ENCODE assay signal across 8 cellular contexts in the genomic region with DNA sequence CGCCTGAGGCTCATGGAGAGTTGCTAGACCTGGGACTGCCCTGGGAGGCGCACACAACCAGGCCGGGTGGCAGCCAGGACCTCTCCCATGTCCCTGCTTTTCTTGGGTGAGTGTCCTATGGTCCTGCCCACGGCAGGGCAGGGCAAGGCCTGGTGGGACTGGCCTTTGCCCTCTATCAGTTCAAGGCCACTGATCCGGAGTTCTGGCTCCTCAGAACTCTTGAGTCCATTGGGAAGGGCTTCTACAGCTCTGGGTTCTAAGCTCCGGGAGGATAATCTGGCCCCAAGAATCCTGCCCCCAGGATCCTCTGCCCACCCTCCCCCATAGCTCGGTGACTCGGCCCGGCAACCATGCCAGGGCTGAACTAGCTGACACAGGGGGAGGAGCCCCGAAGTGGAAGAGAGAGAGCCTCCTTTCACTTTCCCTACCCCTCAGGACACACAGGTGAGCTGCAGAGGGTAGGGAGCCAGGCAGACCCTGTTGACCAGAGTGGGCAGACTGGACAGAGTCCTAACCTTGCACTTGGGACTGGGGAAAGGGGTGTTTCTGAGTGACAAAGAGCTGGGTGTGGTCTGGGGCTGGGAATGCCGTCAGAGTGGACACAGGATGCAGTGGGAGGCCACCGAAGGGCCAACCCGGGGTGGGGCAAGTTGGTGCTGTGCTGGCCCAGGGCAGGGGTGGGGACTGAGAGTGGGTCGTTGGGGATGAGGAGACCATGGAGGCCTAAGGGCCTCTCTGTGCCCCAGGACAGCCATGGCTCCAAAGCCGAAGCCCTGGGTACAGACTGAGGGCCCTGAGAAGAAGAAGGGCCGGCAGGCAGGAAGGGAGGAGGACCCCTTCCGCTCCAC. TPM values are rescaled to one million over a fixed set of nuclear protein-coding genes. Genes with fewer than 3 reads are reported as not detected.
DNase-seq lines count a peak whose midpoint lies in the region; ATAC-seq and TF ChIP-seq lines count a peak whose summit lies in the region.

No MANE protein-coding gene starts in this region.

- H3K36me3 ChIP-seq in heart right ventricle = peaks cover 0 to 39% (median 3%) of the 10 kb centered on the region in 9 donors

- no peak for TF ChIP-seq CTCF in C4-2B (conservative IDR thresholded peaks at IDR 0.05)
- TF ChIP-seq CTCF in heart right ventricle (IDR thresholded peaks at IDR 0.05) = no peak

- 41 to 49% methylated on average over 17 of the region's 17 CpGs for WGBS in heart right ventricle, 2 donors

- H3K27ac ChIP-seq in C4-2B (peak overlapping the region; percentile 81), heart right ventricle (peak overlapping the region; percentile 85 to 99 (median 96))

- no peaks in the 10 kb centered on the region for H3K9me3 ChIP-seq in heart right ventricle

- peaks cover 11 to 33% (median 29%) of the 10 kb centered on the region in 9 donors for H3K4me1 ChIP-seq in heart right ventricle

- H3K4me3 ChIP-seq in heart right ventricle = peak overlapping the region; percentile 22 to 90 (median 67)

- peak; percentile 39 for DNase-seq in OCI-M1 (lab: John Stamatoyannopoulos, UW)
- DNase-seq in activated naive CD4-positive, alpha-beta T cell treated with anti-CD3 and anti-CD28 coated beads, Interleukin-2, amount 50 U/mL, for 16 hours = peak; percentile 74
- DNase-seq in heart right ventricle = peak; percentile 54 to 62
- DNase-seq in sciatic nerve (ENCODE audit: low spot score) = peak; percentile 73
- DNase-seq in NCI-H1105 (lab: John Stamatoyannopoulos, UW) = no peak
- DNase-seq in hippocampal formation (lab: John Stamatoyannopoulos, UW) = no peak

- intact Hi-C loops in heart right ventricle (cut with DNase I) = loop anchor here in 9 of 10 donors (1.0 to 5.0 kb wide), 9 partner anchors 24 to 201 kb away; a partner anchor contains a TSS
- intact Hi-C loops in sciatic nerve (cut with DNase I) = no loop called here

- no peaks in the 10 kb centered on the region for H3K27me3 ChIP-seq in heart right ventricle

- peak; percentile 37 for ATAC-seq in GM21723 (IDR thresholded peaks at IDR 0.05; ENCODE audit: unreplicated experiment)
- peak; percentile 7 to 54 (median 36) for ATAC-seq in heart right ventricle
- peak; percentile 14 for ATAC-seq in sciatic nerve

RNA-seq across cellular contexts. Expression of a gene that starts 0.7 kb away (rescaled TPM):
- total RNA-seq in heart right ventricle (10 to 100 TPM; 12.9 to 34.5 (median 16.9) TPM), sciatic nerve (18.0 TPM)
- 10 to 100 TPM in 1 of 2 donors, 1 to 10 TPM in 1; 7.0 to 17.8 TPM for polyA plus RNA-seq in heart right ventricle

RNA-seq across cellular contexts. Expression of a gene that starts 1.1 kb away (rescaled TPM):
- total RNA-seq in heart right ventricle (10 to 100 TPM in 4 of 10 donors, 1 to 10 TPM in 6; 8.5 to 17.3 (median 9.1) TPM), sciatic nerve (12.9 TPM)
- 10 to 100 TPM; 11.0 to 30.2 TPM for polyA plus RNA-seq in heart right ventricle

RNA-seq across cellular contexts. Expression of a gene that starts 12.4 kb away (rescaled TPM):
- under 1 TPM in 8 of 10 donors, not detected in 2; 0.14 to 0.38 (median 0.23) TPM for total RNA-seq in heart right ventricle
- under 1 TPM; 0.01 to 0.15 TPM for polyA plus RNA-seq in heart right ventricle
- total RNA-seq in sciatic nerve = 0.13 TPM

RNA-seq across cellular contexts. Expression of a gene that starts 24.4 kb away (rescaled TPM):
- 10 to 100 TPM; 55.1 to 85.9 (median 59.9) TPM for total RNA-seq in heart right ventricle
- 100 to 1,000 TPM in 1 of 2 donors, 10 to 100 TPM in 1; 63.8 to 123 TPM for polyA plus RNA-seq in heart right ventricle
- 145 TPM for total RNA-seq in sciatic nerve

RNA-seq across cellular contexts. Expression of a gene that starts 31.0 kb away (rescaled TPM):
- 10 to 100 TPM in 8 of 10 donors, 1 to 10 TPM in 2; 7.5 to 19.0 (median 12.0) TPM for total RNA-seq in heart right ventricle
- polyA plus RNA-seq in heart right ventricle = 10 to 100 TPM; 14.6 to 47.5 TPM
- 42.3 TPM for total RNA-seq in sciatic nerve

Comparison
In these comparisons a context has a peak if more than half of its experiments do, and no peak if none do; other contexts are left out.
1. DNase-seq: peak in OCI-M1 (single experiment), activated naive CD4-positive, alpha-beta T cell treated with anti-CD3 and anti-CD28 coated beads, Interleukin-2, amount 50 U/mL, for 16 hours (single experiment), heart right ventricle (2 of 2) and sciatic nerve (single experiment); none in NCI-H1105 (single experiment) and hippocampal formation (0 of 2).
2. Peak in every context shown above with its lines, with median percentiles within 50 percentile points of each other: ATAC-seq.